In genomic region chr16:78524066-78524595, GRCh38 we compare ENCODE assay signal across 1 cellular context.
TF ChIP-seq lines count a peak whose summit lies in the region.

No MANE protein-coding gene starts in this region.

TF ChIP-seq in HEK293, 187 proteins besides CTCF, POLR2A, EP300 and RAD21 (continued from another document and continues in another):
- TF ChIP-seq ATF2 (tag by site-specific recombination; IDR thresholded peaks at IDR 0.05; ENCODE audit: low read depth) (no peak), ZNF658 (tag by site-specific recombination; IDR thresholded peaks at IDR 0.05) (no peak), ZFP69B (tag by site-specific recombination; IDR thresholded peaks at IDR 0.05) (no peak), ZNF341 (tag by site-specific recombination; IDR thresholded peaks at IDR 0.05; ENCODE audit: low read depth) (no peak), ZNF302 (tag by site-specific recombination; IDR thresholded peaks at IDR 0.05; ENCODE audit: low read depth) (peak; percentile 52; the same call in 1 of the 2 replicates), SCRT2 (tag by site-specific recombination; IDR thresholded peaks at IDR 0.05) (no peak), KLF8 (tag by site-specific recombination; IDR thresholded peaks at IDR 0.05) (no peak), ZNF677 (tag by site-specific recombination; IDR thresholded peaks at IDR 0.05) (no peak), ZNF48 (tag by site-specific recombination; IDR thresholded peaks at IDR 0.05) (no peak), ZNF398 (tag by site-specific recombination; IDR thresholded peaks at IDR 0.05) (0 out of 2 replicates have a peak, but pooled peaks have one; percentile 23), ZBTB10 (tag by site-specific recombination; IDR thresholded peaks at IDR 0.05) (no peak), ZNF146 (tag by site-specific recombination; IDR thresholded peaks at IDR 0.05) (no peak), PRDM1 (tag by site-specific recombination; IDR thresholded peaks at IDR 0.05) (no peak), RBAK (tag by site-specific recombination; IDR thresholded peaks at IDR 0.05) (peak; percentile 68; the same call in 1 of the 2 replicates), ZNF2 (tag by site-specific recombination; IDR thresholded peaks at IDR 0.05) (no peak), TCF7L2 (IDR thresholded peaks at IDR 0.05; ENCODE audit: borderline replicate concordance, low read depth, low read length) (no peak), ZNF639 (tag by site-specific recombination; IDR thresholded peaks at IDR 0.05) (no peak), BCL11A (tag by site-specific recombination; IDR thresholded peaks at IDR 0.05; ENCODE audit: low read depth) (no peak), ZNF670 (tag by site-specific recombination; IDR thresholded peaks at IDR 0.05; ENCODE audit: low read depth) (no peak), ZBTB8A (tag by site-specific recombination; IDR thresholded peaks at IDR 0.05) (0 out of 2 replicates have a peak, but pooled peaks have one; percentile 46), GLI4 (tag by site-specific recombination; IDR thresholded peaks at IDR 0.05) (no peak), ZNF138 (tag by site-specific recombination; IDR thresholded peaks at IDR 0.05; ENCODE audit: borderline replicate concordance) (peak; percentile 79; the same call in 1 of the 2 replicates), ZNF571 (tag by site-specific recombination; IDR thresholded peaks at IDR 0.05) (no peak), ZNF558 (tag by site-specific recombination; IDR thresholded peaks at IDR 0.05) (no peak), ZNF521 (tag by site-specific recombination; IDR thresholded peaks at IDR 0.05) (no peak), GFI1B (tag by site-specific recombination; IDR thresholded peaks at IDR 0.05) (0 out of 2 replicates have a peak, but pooled peaks have one; percentile 24), ZNF354C (tag by site-specific recombination; IDR thresholded peaks at IDR 0.05; ENCODE audit: borderline replicate concordance, low read depth) (0 out of 2 replicates have a peak, but pooled peaks have one; percentile 39), ZNF311 (tag by site-specific recombination; IDR thresholded peaks at IDR 0.05; ENCODE audit: borderline replicate concordance) (no peak), ZNF324 (tag by site-specific recombination; IDR thresholded peaks at IDR 0.05) (no peak), ZNF394 (tag by site-specific recombination; IDR thresholded peaks at IDR 0.05; ENCODE audit: borderline replicate concordance) (peak; percentile 77; the same call in 1 of the 2 replicates), ZNF623 (tag by site-specific recombination; IDR thresholded peaks at IDR 0.05) (peak; percentile 54), ZBTB48 (tag by site-specific recombination; IDR thresholded peaks at IDR 0.05) (no peak), ZNF555 (tag by site-specific recombination; conservative IDR thresholded peaks at IDR 0.05) (peak; percentile 90), SP3 (tag by site-specific recombination; IDR thresholded peaks at IDR 0.05) (no peak), ZNF211 (tag by site-specific recombination; IDR thresholded peaks at IDR 0.05; ENCODE audit: low read depth) (no peak), ZNF19 (tag by site-specific recombination; IDR thresholded peaks at IDR 0.05; ENCODE audit: low read depth) (peak; percentile 50; the same call in 1 of the 2 replicates), ZNF155 (tag by site-specific recombination; IDR thresholded peaks at IDR 0.05) (no peak), GLI2 (tag by site-specific recombination; IDR thresholded peaks at IDR 0.05; ENCODE audit: borderline replicate concordance, low read depth) (no peak; the same call in 1 of the 2 replicates), ZFP3 (tag by site-specific recombination; IDR thresholded peaks at IDR 0.05; ENCODE audit: low read depth) (peak; percentile 34; the same call in 1 of the 2 replicates), ZNF223 (tag by site-specific recombination; IDR thresholded peaks at IDR 0.05) (no peak), ZNF24 (tag by site-specific recombination; IDR thresholded peaks at IDR 0.05) (no peak), ZNF488 (tag by site-specific recombination; IDR thresholded peaks at IDR 0.05) (no peak), ZNF426 (tag by site-specific recombination; IDR thresholded peaks at IDR 0.05) (peak; percentile 57), ZNF433 (tag by site-specific recombination; IDR thresholded peaks at IDR 0.05; ENCODE audit: low read depth) (0 out of 2 replicates have a peak, but pooled peaks have one; percentile 14), ZNF610 (tag by site-specific recombination; IDR thresholded peaks at IDR 0.05; ENCODE audit: borderline replicate concordance) (no peak), ZNF140 (tag by site-specific recombination; IDR thresholded peaks at IDR 0.05) (peak; percentile 82; the same call in 1 of the 2 replicates), ZNF266 (tag by site-specific recombination; IDR thresholded peaks at IDR 0.05; ENCODE audit: low read depth) (peak; percentile 80), ZNF132 (tag by site-specific recombination; IDR thresholded peaks at IDR 0.05; ENCODE audit: borderline replicate concordance) (no peak)
- TF ChIP-seq, protein P1, sequence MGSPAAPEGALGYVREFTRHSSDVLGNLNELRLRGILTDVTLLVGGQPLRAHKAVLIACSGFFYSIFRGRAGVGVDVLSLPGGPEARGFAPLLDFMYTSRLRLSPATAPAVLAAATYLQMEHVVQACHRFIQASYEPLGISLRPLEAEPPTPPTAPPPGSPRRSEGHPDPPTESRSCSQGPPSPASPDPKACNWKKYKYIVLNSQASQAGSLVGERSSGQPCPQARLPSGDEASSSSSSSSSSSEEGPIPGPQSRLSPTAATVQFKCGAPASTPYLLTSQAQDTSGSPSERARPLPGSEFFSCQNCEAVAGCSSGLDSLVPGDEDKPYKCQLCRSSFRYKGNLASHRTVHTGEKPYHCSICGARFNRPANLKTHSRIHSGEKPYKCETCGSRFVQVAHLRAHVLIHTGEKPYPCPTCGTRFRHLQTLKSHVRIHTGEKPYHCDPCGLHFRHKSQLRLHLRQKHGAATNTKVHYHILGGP (tag by site-specific recombination; IDR thresholded peaks at IDR 0.05), result no peak
- TF ChIP-seq, protein P2, sequence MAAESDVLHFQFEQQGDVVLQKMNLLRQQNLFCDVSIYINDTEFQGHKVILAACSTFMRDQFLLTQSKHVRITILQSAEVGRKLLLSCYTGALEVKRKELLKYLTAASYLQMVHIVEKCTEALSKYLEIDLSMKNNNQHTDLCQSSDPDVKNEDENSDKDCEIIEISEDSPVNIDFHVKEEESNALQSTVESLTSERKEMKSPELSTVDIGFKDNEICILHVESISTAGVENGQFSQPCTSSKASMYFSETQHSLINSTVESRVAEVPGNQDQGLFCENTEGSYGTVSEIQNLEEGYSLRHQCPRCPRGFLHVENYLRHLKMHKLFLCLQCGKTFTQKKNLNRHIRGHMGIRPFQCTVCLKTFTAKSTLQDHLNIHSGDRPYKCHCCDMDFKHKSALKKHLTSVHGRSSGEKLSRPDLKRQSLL (tag by site-specific recombination; IDR thresholded peaks at IDR 0.05), result no peak
- TF ChIP-seq, protein P3, sequence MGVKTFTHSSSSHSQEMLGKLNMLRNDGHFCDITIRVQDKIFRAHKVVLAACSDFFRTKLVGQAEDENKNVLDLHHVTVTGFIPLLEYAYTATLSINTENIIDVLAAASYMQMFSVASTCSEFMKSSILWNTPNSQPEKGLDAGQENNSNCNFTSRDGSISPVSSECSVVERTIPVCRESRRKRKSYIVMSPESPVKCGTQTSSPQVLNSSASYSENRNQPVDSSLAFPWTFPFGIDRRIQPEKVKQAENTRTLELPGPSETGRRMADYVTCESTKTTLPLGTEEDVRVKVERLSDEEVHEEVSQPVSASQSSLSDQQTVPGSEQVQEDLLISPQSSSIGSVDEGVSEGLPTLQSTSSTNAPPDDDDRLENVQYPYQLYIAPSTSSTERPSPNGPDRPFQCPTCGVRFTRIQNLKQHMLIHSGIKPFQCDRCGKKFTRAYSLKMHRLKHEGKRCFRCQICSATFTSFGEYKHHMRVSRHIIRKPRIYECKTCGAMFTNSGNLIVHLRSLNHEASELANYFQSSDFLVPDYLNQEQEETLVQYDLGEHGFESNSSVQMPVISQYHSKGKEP (tag by site-specific recombination; IDR thresholded peaks at IDR 0.05), result no peak
